ENCODE assay signal across 1 cellular context in genomic region chr18:68263481-68263880, GRCh38.
TF ChIP-seq lines count a peak whose summit lies in the region.

No MANE protein-coding gene starts in this region.

TF ChIP-seq in GM23338, 12 proteins besides CTCF, POLR2A, EP300 and RAD21 (continued from another document):
- no peak for TF ChIP-seq REST (IDR thresholded peaks at IDR 0.05; ENCODE audit: unreplicated experiment)
- no peak for TF ChIP-seq ZNF462 (CRISPR knock-in tag; IDR thresholded peaks at IDR 0.05)
